ENCODE assay signal across 15 cellular contexts in genomic region chr4:41154814-41155177, GRCh38. TPM values are rescaled to one million over a fixed set of nuclear protein-coding genes. Genes with fewer than 3 reads are reported as not detected.
A peak's percentile ranks its signal among the peaks of the same experiment; 100 is the strongest.
DNase-seq lines count a peak whose midpoint lies in the region; ATAC-seq and TF ChIP-seq lines count a peak whose summit lies in the region.
"Had no signal": no experiment of that assay in that cellular context is flagged by ENCODE, and none has a peak within 500 bp of the region (broad histone marks: within the 10 kb centered on the region; RNA-seq: fewer than 3 reads in every experiment).

No MANE protein-coding gene starts in this region.

- peaks cover 42% of the 10 kb centered on the region for H3K79me2 ChIP-seq in GM23338 (replicated peaks; ENCODE audit: insufficient read depth)
- H3K79me2 ChIP-seq: parathyroid adenoma had no signal

- H3K4me1 Mint-ChIP-seq in GM23338, result peaks cover 17% of the 10 kb centered on the region
- no peaks in the 10 kb centered on the region for H3K4me1 Mint-ChIP-seq in activated CD4-positive, alpha-beta memory T cell treated with anti-CD3 and anti-CD28 coated beads for 36 hours (ENCODE audit: low read depth)

- no peak overlapping the region for H3K4me3 Mint-ChIP-seq in GM23338
- no peak overlapping the region for H3K4me3 Mint-ChIP-seq in activated CD4-positive, alpha-beta memory T cell treated with anti-CD3 and anti-CD28 coated beads for 36 hours
- H3K4me3 Mint-ChIP-seq: activated T-helper 1 cell treated with anti-CD3 and anti-CD28 coated beads, Interleukin-12 subunit alpha, Interleukin-12 subunit beta, Interleukin-2, Interleukin-4 antibody, amounts not matched to agents 30 ng/mL and 10 ng/mL and 1 ng/mL, durations not matched to agents 14 hours and 24 hours and 36 hours; CD4-positive, alpha-beta T cell had no signal

- DNase-seq in GM23338 (ENCODE audit: low spot score) (no peak), inferior parietal cortex (ENCODE audit: extremely low spot score) (peak; percentile 55), NCI-H2171 treated with DMSO at 0.1 percent for 48 hours (lab: John Stamatoyannopoulos, UW) (no peak)
- DNase-seq in activated CD4-positive, alpha-beta memory T cell treated with anti-CD3 and anti-CD28 coated beads for 36 hours, result no peak
- DNase-seq: activated CD4-positive, alpha-beta T cell treated with anti-CD3 and anti-CD28 coated beads for 1 hour; CD4-positive, alpha-beta T cell; Karpas-422; NCI-H510A treated with DMSO at 0.1 percent for 48 hours had no signal

- no peak for TF ChIP-seq CTCF in GM23338 (conservative IDR thresholded peaks at IDR 0.05; ENCODE audit: low read depth in 2 of 2)

- no peak overlapping the region for H2AFZ ChIP-seq in GM23338
- H2AFZ ChIP-seq: parathyroid adenoma had no signal

- intact Hi-C loops in activated CD4-positive, alpha-beta memory T cell treated with anti-CD3 and anti-CD28 coated beads for 36 hours (cut with micrococcal nuclease), result no loop called here

- H3K4me1 ChIP-seq in GM23338 (ENCODE audit: insufficient read depth), result no peaks in the 10 kb centered on the region
- peaks cover 66% of the 10 kb centered on the region for H3K4me1 ChIP-seq in skeletal muscle satellite cell (ENCODE audit: control insufficient read depth, insufficient read depth, low read length)
- H3K4me1 ChIP-seq: parathyroid adenoma had no signal

- no peak overlapping the region for H3K27ac ChIP-seq in GM23338 (ENCODE audit: low read depth)
- H3K27ac ChIP-seq in angular gyrus (ENCODE audit: low read depth, low read length), result peak overlapping the region; percentile 0
- H3K27ac ChIP-seq: cardiac muscle cell, parathyroid adenoma had no signal

- H3K27me3 ChIP-seq in GM23338 (ENCODE audit: insufficient read depth) (no peaks in the 10 kb centered on the region), skeletal muscle satellite cell (ENCODE audit: control insufficient read depth, insufficient read depth, low read length) (no peaks in the 10 kb centered on the region)
- H3K27me3 ChIP-seq: cardiac muscle cell had no signal

- H4K20me1 ChIP-seq in GM23338 (replicated peaks; ENCODE audit: insufficient read depth), result no peaks in the 10 kb centered on the region; the same call in 1 of the 2 replicates

- H3K9me3 ChIP-seq in skeletal muscle satellite cell (replicated peaks; ENCODE audit: low read length), result no peaks in the 10 kb centered on the region

- CTCF ChIA-PET in activated CD4-positive, alpha-beta memory T cell treated with anti-CD3 and anti-CD28 coated beads for 36 hours (lab: Charles Lee), result no interaction called here

- H3K9me3 Mint-ChIP-seq in GM23338, result no peaks in the 10 kb centered on the region; the same call in 2 of the 3 replicates
- no peaks in the 10 kb centered on the region for H3K9me3 Mint-ChIP-seq in activated CD4-positive, alpha-beta memory T cell treated with anti-CD3 and anti-CD28 coated beads for 36 hours
- H3K9me3 Mint-ChIP-seq: activated T-helper 1 cell treated with anti-CD3 and anti-CD28 coated beads, Interleukin-12 subunit alpha, Interleukin-12 subunit beta, Interleukin-2, Interleukin-4 antibody, amounts not matched to agents 30 ng/mL and 10 ng/mL and 1 ng/mL, durations not matched to agents 14 hours and 24 hours and 36 hours; CD4-positive, alpha-beta T cell had no signal

- no peaks in the 10 kb centered on the region for H3K9me2 ChIP-seq in GM23338 (ENCODE audit: insufficient read depth)

- no peaks in the 10 kb centered on the region for H3F3A ChIP-seq in GM23338 (replicated peaks; ENCODE audit: low read depth)

- no peaks in the 10 kb centered on the region for H3K36me3 Mint-ChIP-seq in GM23338 (ENCODE audit: low read depth)
- no peaks in the 10 kb centered on the region for H3K36me3 Mint-ChIP-seq in activated CD4-positive, alpha-beta memory T cell treated with anti-CD3 and anti-CD28 coated beads for 36 hours

- no peak overlapping the region for H3K4me2 ChIP-seq in GM23338
- H3K4me2 ChIP-seq in skeletal muscle satellite cell (ENCODE audit: low read length), result peak overlapping the region; percentile 68

- H3K27ac Mint-ChIP-seq in GM23338, result no peak overlapping the region
- H3K27ac Mint-ChIP-seq in activated CD4-positive, alpha-beta memory T cell treated with anti-CD3 and anti-CD28 coated beads for 36 hours, result no peak overlapping the region
- H3K27ac Mint-ChIP-seq: activated T-helper 1 cell treated with anti-CD3 and anti-CD28 coated beads, Interleukin-12 subunit alpha, Interleukin-12 subunit beta, Interleukin-2, Interleukin-4 antibody, amounts not matched to agents 30 ng/mL and 10 ng/mL and 1 ng/mL, durations not matched to agents 14 hours and 24 hours and 36 hours; CD4-positive, alpha-beta T cell had no signal

- H3K36me3 ChIP-seq in GM23338 (ENCODE audit: insufficient read depth) (no peaks in the 10 kb centered on the region), skeletal muscle satellite cell (ENCODE audit: insufficient read depth, low read length) (peaks cover 3% of the 10 kb centered on the region)
- H3K36me3 ChIP-seq: cardiac muscle cell had no signal

- ATAC-seq in GM23338, result peak; percentile 41
- ATAC-seq in HG02798 (IDR thresholded peaks at IDR 0.05; ENCODE audit: poor library complexity, unreplicated experiment), result no peak
- no peak for ATAC-seq in HG03442 (IDR thresholded peaks at IDR 0.05; ENCODE audit: unreplicated experiment)

- no peaks in the 10 kb centered on the region for H3K27me3 Mint-ChIP-seq in GM23338 (ENCODE audit: insufficient read depth, low read depth, poor library complexity)
- no peaks in the 10 kb centered on the region for H3K27me3 Mint-ChIP-seq in activated CD4-positive, alpha-beta memory T cell treated with anti-CD3 and anti-CD28 coated beads for 36 hours

- peak overlapping the region; percentile 70 for H3K9ac ChIP-seq in skeletal muscle satellite cell (ENCODE audit: low read depth, low read length)
- H3K9ac ChIP-seq: parathyroid adenoma had no signal

- H3K4me3 ChIP-seq in GM23338 (no peak overlapping the region), skeletal muscle satellite cell (ENCODE audit: low read length) (peak overlapping the region; percentile 21)
- H3K4me3 ChIP-seq: cardiac muscle cell had no signal

- POLR2A ChIA-PET in activated CD4-positive, alpha-beta memory T cell treated with anti-CD3 and anti-CD28 coated beads for 36 hours (lab: Charles Lee), result no interaction called here

TF ChIP-seq in GM23338, 12 proteins besides CTCF, POLR2A, EP300 and RAD21 (continues in another document):
- no peak for TF ChIP-seq NANOG (IDR thresholded peaks at IDR 0.05; ENCODE audit: borderline replicate concordance)
- no peak for TF ChIP-seq ZNF114 (CRISPR knock-in tag; IDR thresholded peaks at IDR 0.05)
- TF ChIP-seq EZH2phosphoT487 (IDR thresholded peaks at IDR 0.05; ENCODE audit: unreplicated experiment), result no peak
- TF ChIP-seq POLR2AphosphoS5 (IDR thresholded peaks at IDR 0.05; ENCODE audit: low read depth), result no peak
- TF ChIP-seq EZH2 (IDR thresholded peaks at IDR 0.05; ENCODE audit: low read depth, unreplicated experiment), result no peak
- no peak for TF ChIP-seq ETS1 (IDR thresholded peaks at IDR 0.05)

RNA-seq across cellular contexts. Expression of gene APBB2, which starts 59.5 kb away (rescaled TPM):
- total RNA-seq in GM23338 (2014; rRNA removed; shearing (Covaris generic)), result 56.4 and 74.8 TPM in 2 replicates
- 34.1 and 35.8 TPM in 2 replicates for polyA plus RNA-seq in GM23338 (2016; fragmentation: Nextera tagmentation; extraction: Ambion mirVana)
- 42.2 and 47.7 TPM in 2 replicates for total RNA-seq in skeletal muscle satellite cell (2012; rRNA removed)
- 1 to 10 TPM; 1.5 to 1.7 TPM for total RNA-seq in activated CD4-positive, alpha-beta memory T cell treated with anti-CD3 and anti-CD28 coated beads for 36 hours

Comparison
In these comparisons a context has a peak if more than half of its experiments do, and no peak if none do; other contexts are left out.
1. RNA of gene APBB2, which starts 59.5 kb away (total RNA-seq): 56.4 to 74.8 TPM in GM23338; 1.5 to 1.7 TPM in activated CD4-positive, alpha-beta memory T cell treated with anti-CD3 and anti-CD28 coated beads for 36 hours; every median in the first group is over 10 times any median in the second.